In the genomic region with DNA sequence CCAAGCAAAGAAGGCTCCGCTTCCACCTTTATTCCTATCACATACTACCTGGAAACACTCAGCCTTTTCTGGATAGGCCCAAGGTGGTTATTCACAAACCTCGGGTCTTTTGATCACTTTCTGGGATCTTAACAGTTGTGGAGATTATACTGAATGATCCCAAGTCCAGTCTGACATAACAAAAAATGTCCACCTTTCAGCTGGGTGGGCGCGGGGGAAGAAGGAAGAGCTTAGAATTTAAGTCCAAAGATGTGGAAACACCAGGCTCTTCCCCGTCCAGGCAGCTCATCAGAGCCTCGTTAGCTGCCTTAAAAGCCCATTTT, we compare ENCODE assay signal across 9 cellular contexts. TPM values are rescaled to one million over a fixed set of nuclear protein-coding genes. Genes with fewer than 3 reads are reported as not detected.
DNase-seq lines count a peak whose midpoint lies in the region; ATAC-seq and TF ChIP-seq lines count a peak whose summit lies in the region.
"Had no signal": no experiment of that assay in that cellular context is flagged by ENCODE, and none has a peak within 500 bp of the region (broad histone marks: within the 10 kb centered on the region; RNA-seq: fewer than 3 reads in every experiment).

No MANE protein-coding gene starts in this region.

- H3K4me1 Mint-ChIP-seq in activated CD4-positive, alpha-beta T cell treated with anti-CD3 and anti-CD28 coated beads, Interleukin-2, amount 10 ng/mL, durations not matched to agents 24 days and 14 days, result peaks cover 8% of the 10 kb centered on the region
- H3K4me1 Mint-ChIP-seq in activated T-helper 17 cell treated with anti-CD3 and anti-CD28 coated beads, Interleukin-2, amount 50 U/mL, for 72 hours, result no peaks in the 10 kb centered on the region

- peak overlapping the region; percentile 83 for H3K4me3 Mint-ChIP-seq in activated CD4-positive, alpha-beta T cell treated with anti-CD3 and anti-CD28 coated beads, Interleukin-2, amount 10 ng/mL, durations not matched to agents 24 days and 14 days
- H3K4me3 Mint-ChIP-seq in activated T-helper 17 cell treated with anti-CD3 and anti-CD28 coated beads, Interleukin-2, amount 50 U/mL, for 72 hours, result peak overlapping the region; percentile 77

- H3K9me3 Mint-ChIP-seq in activated CD4-positive, alpha-beta T cell treated with anti-CD3 and anti-CD28 coated beads, Interleukin-2, amount 10 ng/mL, durations not matched to agents 24 days and 14 days, result no peaks in the 10 kb centered on the region
- H3K9me3 Mint-ChIP-seq in activated T-helper 17 cell treated with anti-CD3 and anti-CD28 coated beads, Interleukin-2, amount 50 U/mL, for 72 hours, result no peaks in the 10 kb centered on the region

- H3K36me3 ChIP-seq in kidney epithelial cell (ENCODE audit: control insufficient read depth, insufficient read depth, low read length) (no peaks in the 10 kb centered on the region), thoracic aorta (no peaks in the 10 kb centered on the region)

- no peak for DNase-seq in activated CD4-positive, alpha-beta T cell treated with anti-CD3 and anti-CD28 coated beads, Interleukin-2, amount 10 ng/mL, durations not matched to agents 24 days and 14 days
- no peak for DNase-seq in activated CD4-positive, alpha-beta T cell treated with anti-CD3 and anti-CD28 coated beads, Interleukin-2, amount 50 U/mL, for 4 hours
- DNase-seq in kidney epithelial cell (ENCODE audit: low read depth) (no peak), thoracic aorta (ENCODE audit: low spot score) (no peak), ACHN (no peak), OCI-M1 (lab: John Stamatoyannopoulos, UW) (no peak)

- H3K27ac ChIP-seq in thoracic aorta, result peak overlapping the region; percentile 36 to 58

- in situ Hi-C loops in ACHN (cut with HindIII; ENCODE audit: low pct_ligation_motif_present, low pct_unique_long_range_greater_than_20kb, low sequenced_read_pairs), result no loop called here

- H3K4me3 ChIP-seq in kidney epithelial cell (ENCODE audit: low read depth, low read length) (peak overlapping the region; percentile 61), thoracic aorta (peak overlapping the region; percentile 86)

- intact Hi-C loops in activated CD4-positive, alpha-beta T cell treated with anti-CD3 and anti-CD28 coated beads, Interleukin-2, amount 10 ng/mL, durations not matched to agents 24 days and 14 days (cut with micrococcal nuclease), result loop anchor here (2.0 to 10.0 kb wide), 3 partner anchors 125 to 723 kb away; a partner anchor contains a TSS

- TF ChIP-seq CTCF in kidney epithelial cell (IDR thresholded peaks at IDR 0.05; ENCODE audit: insufficient read depth, low read length, poor library complexity, severe bottlenecking) (no peak), thoracic aorta (IDR thresholded peaks at IDR 0.05) (no peak)

- H3K27me3 ChIP-seq in kidney epithelial cell (ENCODE audit: control insufficient read depth, insufficient read depth, low read length) (peaks cover 9% of the 10 kb centered on the region), thoracic aorta (replicated peaks; ENCODE audit: insufficient read depth) (peaks cover 10% of the 10 kb centered on the region)

- ATAC-seq in activated T-helper 17 cell treated with anti-CD3 and anti-CD28 coated beads, Interleukin-2, amount 50 U/mL, for 72 hours (replicated peaks), result no peak
- ATAC-seq in thoracic aorta (ENCODE audit: insufficient number of reproducible peaks, low FRiP score, low read depth) (no peak), GM21526 (IDR thresholded peaks at IDR 0.05; ENCODE audit: low FRiP score, unreplicated experiment) (no peak)

- H3K9me3 ChIP-seq in thoracic aorta, result no peaks in the 10 kb centered on the region

- H3K27me3 Mint-ChIP-seq in activated CD4-positive, alpha-beta T cell treated with anti-CD3 and anti-CD28 coated beads, Interleukin-2, amount 10 ng/mL, durations not matched to agents 24 days and 14 days, result peaks cover 68% of the 10 kb centered on the region
- peaks cover 36% of the 10 kb centered on the region for H3K27me3 Mint-ChIP-seq in activated T-helper 17 cell treated with anti-CD3 and anti-CD28 coated beads, Interleukin-2, amount 50 U/mL, for 72 hours

- peak overlapping the region; percentile 80 for H3K27ac Mint-ChIP-seq in activated CD4-positive, alpha-beta T cell treated with anti-CD3 and anti-CD28 coated beads, Interleukin-2, amount 10 ng/mL, durations not matched to agents 24 days and 14 days
- peak overlapping the region; percentile 83 for H3K27ac Mint-ChIP-seq in activated T-helper 17 cell treated with anti-CD3 and anti-CD28 coated beads, Interleukin-2, amount 50 U/mL, for 72 hours

- H3K36me3 Mint-ChIP-seq in activated CD4-positive, alpha-beta T cell treated with anti-CD3 and anti-CD28 coated beads, Interleukin-2, amount 10 ng/mL, durations not matched to agents 24 days and 14 days (ENCODE audit: low read depth), result no peaks in the 10 kb centered on the region
- no peaks in the 10 kb centered on the region for H3K36me3 Mint-ChIP-seq in activated T-helper 17 cell treated with anti-CD3 and anti-CD28 coated beads, Interleukin-2, amount 50 U/mL, for 72 hours (ENCODE audit: low read depth)

- peaks cover 0 to 10% of the 10 kb centered on the region in 2 donors for H3K4me1 ChIP-seq in thoracic aorta (ENCODE audit: control insufficient read depth in 1 of 2, low read depth in 2 of 2)

RNA-seq across cellular contexts. Expression of a gene that starts 0.3 kb away (rescaled TPM):
- 1.0 and 1.3 TPM in 2 replicates for total RNA-seq in activated CD4-positive, alpha-beta T cell treated with anti-CD3 and anti-CD28 coated beads, Interleukin-2, amount 10 ng/mL, durations not matched to agents 24 days and 14 days
- under 1 TPM; 0.50 to 0.78 TPM for total RNA-seq in activated T-helper 17 cell treated with anti-CD3 and anti-CD28 coated beads, Interleukin-2, amount 50 U/mL, for 72 hours
- total RNA-seq in kidney epithelial cell (8.2 and 9.9 TPM in 2 replicates), thoracic aorta (not detected)

RNA-seq across cellular contexts. Expression of a gene that starts 15.1 kb away (rescaled TPM):
- total RNA-seq in activated CD4-positive, alpha-beta T cell treated with anti-CD3 and anti-CD28 coated beads, Interleukin-2, amount 10 ng/mL, durations not matched to agents 24 days and 14 days, result 0.02 and 0.05 TPM in 2 replicates
- not detected for total RNA-seq in activated T-helper 17 cell treated with anti-CD3 and anti-CD28 coated beads, Interleukin-2, amount 50 U/mL, for 72 hours
- total RNA-seq in kidney epithelial cell (0.07 and 0.13 TPM in 2 replicates), thoracic aorta (not detected)
- total RNA-seq: dermis microvascular lymphatic vessel endothelial cell had no signal
